Comparison of ENCODE assay signal across 29 cellular contexts in the genomic region with DNA sequence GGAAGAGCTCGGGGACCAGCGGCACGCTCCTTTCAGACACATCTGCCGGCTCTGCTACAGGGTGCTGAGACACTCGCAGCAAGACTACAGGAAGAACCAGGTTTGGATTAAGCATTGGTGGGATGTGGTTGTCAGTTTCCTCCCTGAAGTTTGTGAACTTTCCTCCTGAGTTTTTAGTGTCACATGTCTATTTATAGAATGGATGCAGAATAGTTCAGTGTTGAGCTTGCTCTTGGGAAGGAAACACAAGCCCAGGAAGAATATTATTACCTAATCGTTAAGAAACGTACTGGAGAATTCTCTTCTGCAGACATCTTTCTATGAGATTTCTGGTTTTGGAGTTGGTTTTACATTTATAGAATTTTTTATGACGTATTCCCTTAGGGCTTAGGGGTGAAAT.
"Had no signal": no experiment of that assay in that cellular context is flagged by ENCODE, and none has a peak within 500 bp of the region (broad histone marks: within the 10 kb centered on the region; RNA-seq: fewer than 3 reads in every experiment).

No MANE protein-coding gene starts in this region.

- H3K9me3 Mint-ChIP-seq: activated CD4-positive, alpha-beta memory T cell treated with anti-CD3 and anti-CD28 coated beads, Interleukin-2, amount 10 ng/mL, durations not matched to agents 7 days and 5 days; activated naive CD4-positive, alpha-beta T cell treated with anti-CD3 and anti-CD28 coated beads, Interleukin-2, amount 10 ng/mL, durations not matched to agents 7 days and 5 days; activated naive CD8-positive, alpha-beta T cell treated with anti-CD3 and anti-CD28 coated beads, Interleukin-2, amount 10 ng/mL, durations not matched to agents 7 days and 5 days; activated T-cell treated with anti-CD3 and anti-CD28 coated beads, Interleukin-2, amount 50 U/mL, for 24 hours; immature natural killer cell; natural killer cell treated with Interleukin-12 subunit alpha and Interleukin-12 subunit beta and Interleukin-15 and Interleukin-18, amount 100 ng/mL, for 72 hours; stimulated activated effector memory CD8-positive, alpha-beta T cell treated with anti-CD3 and anti-CD28 coated beads, Interleukin-12 subunit alpha, Interleukin-12 subunit beta, amount 100 ng/mL, for 72 hours; stimulated activated naive CD8-positive, alpha-beta T cell treated with anti-CD3 and anti-CD28 coated beads, Interleukin-15, amount 100 ng/mL, for 72 hours; T-helper 1 cell treated with Interleukin-12 subunit alpha and Interleukin-12 subunit beta and Interleukin-4 antibody, amounts not matched to agents 30 μg/mL and 1 μg/mL, for 36 hours had no signal

- H3K4me3 Mint-ChIP-seq: activated CD4-positive, alpha-beta memory T cell treated with anti-CD3 and anti-CD28 coated beads, Interleukin-2, amount 10 ng/mL, durations not matched to agents 7 days and 5 days; activated naive CD4-positive, alpha-beta T cell treated with anti-CD3 and anti-CD28 coated beads, Interleukin-2, amount 10 ng/mL, durations not matched to agents 7 days and 5 days; activated naive CD8-positive, alpha-beta T cell treated with anti-CD3 and anti-CD28 coated beads, Interleukin-2, amount 10 ng/mL, durations not matched to agents 7 days and 5 days; activated T-cell treated with anti-CD3 and anti-CD28 coated beads, Interleukin-2, amount 50 U/mL, for 24 hours; immature natural killer cell; natural killer cell treated with Interleukin-12 subunit alpha and Interleukin-12 subunit beta and Interleukin-15 and Interleukin-18, amount 100 ng/mL, for 72 hours; stimulated activated effector memory CD8-positive, alpha-beta T cell treated with anti-CD3 and anti-CD28 coated beads, Interleukin-12 subunit alpha, Interleukin-12 subunit beta, amount 100 ng/mL, for 72 hours; stimulated activated naive CD8-positive, alpha-beta T cell treated with anti-CD3 and anti-CD28 coated beads, Interleukin-15, amount 100 ng/mL, for 72 hours; T-helper 1 cell treated with Interleukin-12 subunit alpha and Interleukin-12 subunit beta and Interleukin-4 antibody, amounts not matched to agents 30 μg/mL and 1 μg/mL, for 36 hours had no signal

- DNase-seq: activated CD4-positive, alpha-beta memory T cell treated with anti-CD3 and anti-CD28 coated beads, Interleukin-2, amount 10 ng/mL, durations not matched to agents 7 days and 5 days; activated CD4-positive, alpha-beta T cell treated with anti-CD3 and anti-CD28 coated beads for 48 hours; activated CD8-positive, alpha-beta memory T cell treated with anti-CD3 and anti-CD28 coated beads, Interleukin-2, amount 50 U/mL, for 48 hours; activated gamma-delta T cell; activated naive CD4-positive, alpha-beta T cell treated with anti-CD3 and anti-CD28 coated beads, Interleukin-2, amount 10 ng/mL, durations not matched to agents 7 days and 5 days; activated naive CD8-positive, alpha-beta T cell treated with anti-CD3 and anti-CD28 coated beads, Interleukin-2, amount 10 ng/mL, durations not matched to agents 7 days and 5 days; activated T-cell treated with anti-CD3 and anti-CD28 coated beads, Interleukin-2, amount 50 U/mL, for 24 hours; cerebellar nuclear complex; cortex of kidney; foreskin fibroblast; head of caudate nucleus; hypothalamus; immature natural killer cell; kidney; left colon; posterior cingulate gyrus; right lobe of liver; stimulated activated CD4-positive, alpha-beta T cell treated with anti-CD3 and anti-CD28 coated beads, Interleukin-12 subunit alpha, Interleukin-12 subunit beta, amount 100 ng/mL, for 4 hours; stimulated activated CD4-positive, alpha-beta T cell treated with anti-CD3 and anti-CD28 coated beads, Interleukin-4, amount 100 ng/mL, for 24 hours; stimulated activated naive CD8-positive, alpha-beta T cell treated with anti-CD3 and anti-CD28 coated beads, Interleukin-15, amount 100 ng/mL, for 72 hours; substantia nigra; SW 1271; T-helper 9 cell; thyroid gland; upper lobe of right lung had no signal

- H3K4me3 ChIP-seq: right lobe of liver, skin epidermis, thyroid gland, upper lobe of right lung had no signal

- H3K27ac Mint-ChIP-seq: activated CD4-positive, alpha-beta memory T cell treated with anti-CD3 and anti-CD28 coated beads, Interleukin-2, amount 10 ng/mL, durations not matched to agents 7 days and 5 days; activated naive CD4-positive, alpha-beta T cell treated with anti-CD3 and anti-CD28 coated beads, Interleukin-2, amount 10 ng/mL, durations not matched to agents 7 days and 5 days; activated naive CD8-positive, alpha-beta T cell treated with anti-CD3 and anti-CD28 coated beads, Interleukin-2, amount 10 ng/mL, durations not matched to agents 7 days and 5 days; activated T-cell treated with anti-CD3 and anti-CD28 coated beads, Interleukin-2, amount 50 U/mL, for 24 hours; immature natural killer cell; natural killer cell treated with Interleukin-12 subunit alpha and Interleukin-12 subunit beta and Interleukin-15 and Interleukin-18, amount 100 ng/mL, for 72 hours; stimulated activated effector memory CD8-positive, alpha-beta T cell treated with anti-CD3 and anti-CD28 coated beads, Interleukin-12 subunit alpha, Interleukin-12 subunit beta, amount 100 ng/mL, for 72 hours; stimulated activated naive CD8-positive, alpha-beta T cell treated with anti-CD3 and anti-CD28 coated beads, Interleukin-15, amount 100 ng/mL, for 72 hours; T-helper 1 cell treated with Interleukin-12 subunit alpha and Interleukin-12 subunit beta and Interleukin-4 antibody, amounts not matched to agents 30 μg/mL and 1 μg/mL, for 36 hours had no signal

- H3K27me3 Mint-ChIP-seq: activated CD4-positive, alpha-beta memory T cell treated with anti-CD3 and anti-CD28 coated beads, Interleukin-2, amount 10 ng/mL, durations not matched to agents 7 days and 5 days; activated naive CD4-positive, alpha-beta T cell treated with anti-CD3 and anti-CD28 coated beads, Interleukin-2, amount 10 ng/mL, durations not matched to agents 7 days and 5 days; activated naive CD8-positive, alpha-beta T cell treated with anti-CD3 and anti-CD28 coated beads, Interleukin-2, amount 10 ng/mL, durations not matched to agents 7 days and 5 days; activated T-cell treated with anti-CD3 and anti-CD28 coated beads, Interleukin-2, amount 50 U/mL, for 24 hours; natural killer cell treated with Interleukin-12 subunit alpha and Interleukin-12 subunit beta and Interleukin-15 and Interleukin-18, amount 100 ng/mL, for 72 hours; stimulated activated naive CD8-positive, alpha-beta T cell treated with anti-CD3 and anti-CD28 coated beads, Interleukin-15, amount 100 ng/mL, for 72 hours had no signal

- H3K4me1 Mint-ChIP-seq: activated CD4-positive, alpha-beta memory T cell treated with anti-CD3 and anti-CD28 coated beads, Interleukin-2, amount 10 ng/mL, durations not matched to agents 7 days and 5 days; activated naive CD4-positive, alpha-beta T cell treated with anti-CD3 and anti-CD28 coated beads, Interleukin-2, amount 10 ng/mL, durations not matched to agents 7 days and 5 days; stimulated activated effector memory CD8-positive, alpha-beta T cell treated with anti-CD3 and anti-CD28 coated beads, Interleukin-12 subunit alpha, Interleukin-12 subunit beta, amount 100 ng/mL, for 72 hours; stimulated activated naive CD8-positive, alpha-beta T cell treated with anti-CD3 and anti-CD28 coated beads, Interleukin-15, amount 100 ng/mL, for 72 hours had no signal
